In genomic region chr4:48305508-48305907, GRCh38 we compare ENCODE assay signal across 23 cellular contexts. TPM values are rescaled to one million over a fixed set of nuclear protein-coding genes. Genes with fewer than 3 reads are reported as not detected.
DNase-seq lines count a peak whose midpoint lies in the region; ATAC-seq, FAIRE-seq and TF ChIP-seq lines count a peak whose summit lies in the region.
"Had no signal": no experiment of that assay in that cellular context is flagged by ENCODE, and none has a peak within 500 bp of the region (broad histone marks: within the 10 kb centered on the region; RNA-seq: fewer than 3 reads in every experiment).

No MANE protein-coding gene starts in this region.

- H3K18ac ChIP-seq in mesenchymal stem cell (ENCODE audit: low read depth in 1 of 2, low read length in 2 of 2), result no peak overlapping the region

- no peak overlapping the region for H2BK5ac ChIP-seq in mesenchymal stem cell (ENCODE audit: low read depth, low read length, poor library complexity, severe bottlenecking)

- no peak overlapping the region for H2BK120ac ChIP-seq in mesenchymal stem cell (ENCODE audit: low read depth, low read length)

- H3K27me3 ChIP-seq in OCI-LY3 (ENCODE audit: low read depth, low read length) (no peaks in the 10 kb centered on the region), mesenchymal stem cell (ENCODE audit: control insufficient read depth in 1 of 2, insufficient read depth in 1 of 2, low read length in 2 of 2) (no peaks in the 10 kb centered on the region)
- H3K27me3 ChIP-seq: BLaER1 had no signal

- FAIRE-seq in GM19239 (lab: Jason Lieb, UNC), result peak; percentile 31
- FAIRE-seq: D721Med, GM12891 had no signal

- no peaks in the 10 kb centered on the region for H3K79me1 ChIP-seq in mesenchymal stem cell (replicated peaks; ENCODE audit: low read length, poor library complexity, severe bottlenecking)

- H3K9ac ChIP-seq in OCI-LY3 (ENCODE audit: low read length), result no peak overlapping the region
- peak overlapping the region; percentile 34 for H3K9ac ChIP-seq in mesenchymal stem cell (ENCODE audit: low read length)
- H3K9ac ChIP-seq: BLaER1 had no signal

- H3K9me3 ChIP-seq in OCI-LY3 (ENCODE audit: insufficient read depth, low read length) (no peaks in the 10 kb centered on the region), mesenchymal stem cell (ENCODE audit: control insufficient read depth, low read length) (no peaks in the 10 kb centered on the region)
- H3K9me3 ChIP-seq: BLaER1 had no signal

- no peak overlapping the region for H2BK15ac ChIP-seq in mesenchymal stem cell (ENCODE audit: low read depth, poor library complexity, severe bottlenecking)

- H4K20me1 ChIP-seq in OCI-LY3 (ENCODE audit: insufficient read depth, low read length), result no peaks in the 10 kb centered on the region
- H4K20me1 ChIP-seq: BLaER1 had no signal

- no peaks in the 10 kb centered on the region for H3K4me1 ChIP-seq in OCI-LY3 (ENCODE audit: low read length)
- H3K4me1 ChIP-seq in mesenchymal stem cell (ENCODE audit: control insufficient read depth, insufficient read depth, low read depth, low read length), result peaks cover 3% of the 10 kb centered on the region
- H3K4me1 ChIP-seq: BLaER1 had no signal

- H3K79me2 ChIP-seq in OCI-LY3 (ENCODE audit: low read length), result no peaks in the 10 kb centered on the region

- ATAC-seq in activated naive CD4-positive, alpha-beta T cell treated with anti-CD3 and anti-CD28 coated beads, Interleukin-2, amount 50 U/mL, for 72 hours, result no peak
- ATAC-seq in GM19455 (IDR thresholded peaks at IDR 0.05; ENCODE audit: unreplicated experiment), result no peak
- ATAC-seq: GM23338, HCT116 had no signal

- H3K27ac Mint-ChIP-seq in activated naive CD4-positive, alpha-beta T cell treated with anti-CD3 and anti-CD28 coated beads, Interleukin-2, amount 50 U/mL, for 72 hours, result no peak overlapping the region
- H3K27ac Mint-ChIP-seq: B cell; CD14-positive monocyte; CD4-positive, alpha-beta T cell; CD8-positive, alpha-beta memory T cell; GM23338; H9 had no signal

- H3K23ac ChIP-seq in mesenchymal stem cell (ENCODE audit: low read length in 2 of 2), result no peak overlapping the region

- H2AFZ ChIP-seq in OCI-LY3 (ENCODE audit: low read depth, low read length) (0 out of 2 replicates have a peak overlapping the region, but pooled peaks have one; percentile 35), mesenchymal stem cell (ENCODE audit: low read depth, low read length) (no peak overlapping the region)
- H2AFZ ChIP-seq: GM23338 had no signal

- H2BK12ac ChIP-seq in mesenchymal stem cell (ENCODE audit: low read length in 2 of 2), result no peak overlapping the region

- H3K9me3 Mint-ChIP-seq in activated naive CD4-positive, alpha-beta T cell treated with anti-CD3 and anti-CD28 coated beads, Interleukin-2, amount 50 U/mL, for 72 hours, result no peaks in the 10 kb centered on the region
- H3K9me3 Mint-ChIP-seq: CD14-positive monocyte; CD4-positive, alpha-beta T cell; CD8-positive, alpha-beta memory T cell; GM23338; H9 had no signal

- H3K27ac ChIP-seq in OCI-LY3 (ENCODE audit: low read length) (no peak overlapping the region), mesenchymal stem cell (ENCODE audit: low read length, poor library complexity, severe bottlenecking) (no peak overlapping the region)
- H3K27ac ChIP-seq: BLaER1 had no signal

- H3K4ac ChIP-seq in mesenchymal stem cell (ENCODE audit: low read depth in 1 of 2, low read length in 2 of 2), result no peak overlapping the region

- H3K4me3 ChIP-seq in OCI-LY3 (ENCODE audit: low read length) (no peak overlapping the region), mesenchymal stem cell (ENCODE audit: insufficient read depth in 1 of 2, low read depth in 1 of 2, low read length in 2 of 2) (no peak overlapping the region)
- H3K4me3 ChIP-seq: BLaER1, GM23338 had no signal

- no peaks in the 10 kb centered on the region for H3K36me3 Mint-ChIP-seq in activated naive CD4-positive, alpha-beta T cell treated with anti-CD3 and anti-CD28 coated beads, Interleukin-2, amount 50 U/mL, for 72 hours
- H3K36me3 Mint-ChIP-seq: CD14-positive monocyte had no signal

- H3K4me2 ChIP-seq in OCI-LY3 (ENCODE audit: low read length), result no peak overlapping the region
- no peak overlapping the region for H3K4me2 ChIP-seq in mesenchymal stem cell (ENCODE audit: low read length, poor library complexity, severe bottlenecking)
- H3K4me2 ChIP-seq: BLaER1, GM23338 had no signal

- H2AK5ac ChIP-seq in mesenchymal stem cell (ENCODE audit: low read length, severe bottlenecking), result no peak overlapping the region

- H3K36me3 ChIP-seq in OCI-LY3 (replicated peaks; ENCODE audit: low read depth, low read length), result no peaks in the 10 kb centered on the region
- no peaks in the 10 kb centered on the region for H3K36me3 ChIP-seq in mesenchymal stem cell (ENCODE audit: control insufficient read depth in 1 of 2, insufficient read depth in 2 of 2, low read depth in 1 of 2, low read length in 2 of 2)
- H3K36me3 ChIP-seq: BLaER1 had no signal

- H4K91ac ChIP-seq in mesenchymal stem cell (ENCODE audit: low read length), result no peak overlapping the region

- no peak overlapping the region for H3K14ac ChIP-seq in mesenchymal stem cell (ENCODE audit: low read length in 2 of 2)

- no peak overlapping the region for H4K8ac ChIP-seq in mesenchymal stem cell (ENCODE audit: low read length)

- WGBS in mesenchymal stem cell, result no CpG with 5 or more reads among the region's 3 CpGs

- DNase-seq in GM19239 (ENCODE audit: insufficient read length, low spot score) (no peak), mesenchymal stem cell (no peak), SHP77 treated with DMSO at 0.1 percent for 48 hours (lab: John Stamatoyannopoulos, UW) (no peak), T1000 (lab: John Stamatoyannopoulos, UW) (no peak)
- no peak for DNase-seq in activated naive CD4-positive, alpha-beta T cell treated with anti-CD3 and anti-CD28 coated beads, Interleukin-2, amount 50 U/mL, for 72 hours (ENCODE audit: low spot score in 2 of 2)
- DNase-seq: CD4-positive, alpha-beta T cell; CD8-positive, alpha-beta memory T cell; DMS 273 treated with DMSO at 0.1 percent for 48 hours; DMS53; DMS79 treated with DMSO at 0.1 percent for 48 hours; GF-D8; H9 had no signal

- TF ChIP-seq CTCF in OCI-LY3 (IDR thresholded peaks at IDR 0.05; ENCODE audit: low read depth, low read length), result no peak

RNA-seq across cellular contexts. Expression of gene SLAIN2, which starts 35.8 kb away (rescaled TPM):
- 121 TPM for polyA plus RNA-seq in mesenchymal stem cell (2013, experiment 1 of 2)
- 120 TPM for polyA plus RNA-seq in mesenchymal stem cell (2013, experiment 2 of 2)
- total RNA-seq in activated naive CD4-positive, alpha-beta T cell treated with anti-CD3 and anti-CD28 coated beads, Interleukin-2, amount 50 U/mL, for 72 hours, result 10 to 100 TPM; 42.7 to 59.2 TPM

RNA-seq across cellular contexts. Expression of gene TEC, which starts 35.9 kb away (rescaled TPM):
- polyA plus RNA-seq in mesenchymal stem cell (2013, experiment 1 of 2), result 0.88 TPM
- polyA plus RNA-seq in mesenchymal stem cell (2013, experiment 2 of 2), result 0.86 TPM
- total RNA-seq in activated naive CD4-positive, alpha-beta T cell treated with anti-CD3 and anti-CD28 coated beads, Interleukin-2, amount 50 U/mL, for 72 hours, result 1 to 10 TPM; 4.3 to 8.3 TPM
- total RNA-seq: A172, G401 had no signal
